ENCODE assay signal across 8 cellular contexts in the genomic region with DNA sequence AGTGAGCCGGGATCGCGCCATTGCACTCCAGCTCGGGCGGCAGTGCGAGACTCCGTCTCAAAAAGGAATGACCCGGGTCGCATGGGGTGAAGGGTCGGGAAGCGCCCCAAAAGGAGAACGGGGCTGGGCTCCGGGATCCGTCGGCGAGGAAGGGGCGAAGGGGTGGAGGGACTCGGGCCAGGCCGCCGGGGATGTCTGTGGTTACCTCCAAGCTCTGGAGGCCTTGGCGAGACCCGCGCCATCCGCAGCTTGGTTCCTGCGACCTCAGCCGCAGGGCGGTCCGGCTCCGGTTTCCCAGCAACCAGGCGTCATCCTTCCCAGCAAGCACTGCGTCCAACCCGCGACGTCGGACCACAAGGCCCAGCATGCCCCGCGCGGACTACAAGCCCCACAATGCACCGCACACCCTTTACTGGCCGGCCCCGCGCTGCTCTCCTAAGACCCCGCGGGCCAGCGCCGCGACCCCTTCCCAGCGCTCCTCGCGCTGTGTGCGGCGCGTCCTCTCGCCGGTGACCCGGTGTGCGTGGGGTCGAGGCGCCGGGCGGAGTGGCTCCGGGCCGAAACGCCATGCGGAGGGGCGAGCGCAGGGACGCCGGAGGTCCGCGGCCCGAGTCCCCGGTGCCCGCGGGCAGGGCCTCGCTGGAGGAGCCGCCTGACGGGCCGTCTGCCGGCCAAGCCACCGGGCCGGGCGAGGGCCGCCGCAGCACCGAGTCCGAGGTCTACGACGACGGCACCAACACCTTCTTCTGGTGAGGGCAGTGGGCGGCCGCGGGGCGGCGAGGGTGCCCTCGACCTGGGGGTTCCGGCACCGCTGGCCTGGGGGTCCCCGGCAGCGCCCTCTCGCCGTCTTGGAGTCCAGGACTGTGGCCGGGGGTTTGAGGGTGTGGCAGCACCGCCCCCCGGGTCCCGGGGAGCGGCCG. TPM values are rescaled to one million over a fixed set of nuclear protein-coding genes. Genes with fewer than 3 reads are reported as not detected.
DNase-seq lines count a peak whose midpoint lies in the region; TF ChIP-seq lines count a peak whose summit lies in the region.

A gene (plus strand): TSS at position 391 of the 920 bp plus-strand sequence. CDS start 177 bp downstream, at position 568.

- peaks cover 5% of the 10 kb centered on the region; the same call in 1 of the 2 replicates for H3K27me3 Mint-ChIP-seq in H9 (ENCODE audit: low read depth)
- peaks cover 5% of the 10 kb centered on the region for H3K27me3 Mint-ChIP-seq in neural progenitor cell (ENCODE audit: insufficient read depth, low read depth)

- peaks cover 0 to 2% of the 10 kb centered on the region in 2 experiments; a peak in 2 of 5 replicates for H3K9me3 Mint-ChIP-seq in H9
- no peaks in the 10 kb centered on the region for H3K9me3 Mint-ChIP-seq in neural progenitor cell

- H3K9ac ChIP-seq in H9 (ENCODE audit: extremely low read depth, insufficient read length, low read length) = peak within 1 kb of the TSS; percentile 1
- H3K9ac ChIP-seq in neural progenitor cell = peak within 1 kb of the TSS; percentile 35

- H3K14ac ChIP-seq in H9 (ENCODE audit: insufficient read depth, low read length) = peak within 1 kb of the TSS; percentile 33; the same call in 1 of the 2 replicates

- H3K4me1 Mint-ChIP-seq in H9 (peaks cover 21 to 23% of the 10 kb centered on the region in 2 experiments), neural progenitor cell (peaks cover 17% of the 10 kb centered on the region)

- H3K27ac Mint-ChIP-seq in H9 = peak within 1 kb of the TSS; percentile 92 to 98 (median 96); a peak in 6 of 7 replicates
- H3K27ac Mint-ChIP-seq in neural progenitor cell = peak within 1 kb of the TSS; percentile 76

- no peak within 1 kb of the TSS for H2BK120ac ChIP-seq in H9 (ENCODE audit: low read depth, low read length, poor library complexity, severe bottlenecking)

- H3K27me3 ChIP-seq in H9 (ENCODE audit: insufficient read depth, low read length) (no peaks in the 10 kb centered on the region), MG63 (no peaks in the 10 kb centered on the region), neural progenitor cell (no peaks in the 10 kb centered on the region)

- no peaks in the 10 kb centered on the region for H3K9me3 ChIP-seq in H9 (ENCODE audit: control insufficient read depth, low read depth, low read length)
- H3K9me3 ChIP-seq in MG63 = no peaks in the 10 kb centered on the region
- H3K9me3 ChIP-seq in neural progenitor cell (ENCODE audit: low read depth) = no peaks in the 10 kb centered on the region

- H3K4me3 ChIP-seq in MG63 (peak within 1 kb of the TSS; percentile 96), foreskin fibroblast (ENCODE audit: low read depth in 1 of 2, low read length in 2 of 2) (peak within 1 kb of the TSS; percentile 70 to 81), neural progenitor cell (peak within 1 kb of the TSS; percentile 69)

- H3K4me2 ChIP-seq in H9 (ENCODE audit: insufficient read depth, insufficient read length, low read length) (peak within 1 kb of the TSS; percentile 59), neural progenitor cell (peak within 1 kb of the TSS; percentile 92)

- H2BK5ac ChIP-seq in H9 (ENCODE audit: insufficient read length, low read length) = no peak within 1 kb of the TSS

- H3K4ac ChIP-seq in H9 (ENCODE audit: low read depth, low read length) = no peak within 1 kb of the TSS

- no peak within 1 kb of the TSS for H3K18ac ChIP-seq in H9 (ENCODE audit: insufficient read length, low read depth, low read length)

- H4K20me1 ChIP-seq in H9 (ENCODE audit: control insufficient read depth, insufficient read depth, insufficient read length) = no peaks in the 10 kb centered on the region
- H4K20me1 ChIP-seq in neural progenitor cell (ENCODE audit: low read depth) = peaks cover 26% of the 10 kb centered on the region

- H3K23ac ChIP-seq in H9 (ENCODE audit: insufficient read length, low read depth, low read length) = no peak within 1 kb of the TSS

- peaks cover 7% of the 10 kb centered on the region for H3K79me1 ChIP-seq in H9 (ENCODE audit: insufficient read depth, low read depth, low read length, poor library complexity, severe bottlenecking)

- no peak within 1 kb of the TSS for H3K56ac ChIP-seq in H9 (ENCODE audit: insufficient read length, low read depth, low read length)

- peaks cover 33% of the 10 kb centered on the region for H3F3A ChIP-seq in neural progenitor cell (ENCODE audit: low read depth)

- H4K91ac ChIP-seq in H9 (ENCODE audit: insufficient read length, low read depth, low read length) = no peak within 1 kb of the TSS

- H4K5ac ChIP-seq in H9 (ENCODE audit: insufficient read length, low read depth, low read length) = no peak within 1 kb of the TSS

- no peak for TF ChIP-seq CTCF in H9 (conservative IDR thresholded peaks at IDR 0.05)
- no peak for TF ChIP-seq CTCF in foreskin fibroblast (IDR thresholded peaks at IDR 0.05; ENCODE audit: low read depth, low read length)
- no peak for TF ChIP-seq CTCF in neural progenitor cell (IDR thresholded peaks at IDR 0.05)

- peaks cover 36% of the 10 kb centered on the region for H3K36me3 ChIP-seq in MG63
- no peaks in the 10 kb centered on the region for H3K36me3 ChIP-seq in neural progenitor cell

- no CpG with 5 or more reads among the region's 108 CpGs for WGBS in H9 (ENCODE audit: extremely low coverage, insufficient read length, low lambda C conversion rate)

- DNase-seq in ELR (ENCODE audit: low read depth) = peak; percentile 97
- peak; percentile 98 for DNase-seq in H9
- peak; percentile 97 for DNase-seq in MG63
- DNase-seq in SHP77 treated with DMSO at 0.1 percent for 48 hours (lab: John Stamatoyannopoulos, UW) = peak; percentile 32
- peak; percentile 98 for DNase-seq in activated effector memory CD4-positive, alpha-beta T cell treated with anti-CD3 and anti-CD28 coated beads, Interleukin-2, amount 50 U/mL, for 16 hours
- peak; percentile 96 to 99 for DNase-seq in foreskin fibroblast
- DNase-seq in neural progenitor cell (ENCODE audit: low spot score) = peak; percentile 99
- peak; percentile 90 for DNase-seq in stromal cell of bone marrow (ENCODE audit: low read depth)

- H2BK20ac ChIP-seq in H9 (ENCODE audit: low read depth, low read length, poor library complexity, severe bottlenecking) = no peak within 1 kb of the TSS

- peak within 1 kb of the TSS; percentile 96 for H3K4me3 Mint-ChIP-seq in H9
- H3K4me3 Mint-ChIP-seq in neural progenitor cell = peak within 1 kb of the TSS; percentile 100

- H3K4me1 ChIP-seq in H9 (ENCODE audit: insufficient read depth, low read length) = no peaks in the 10 kb centered on the region
- peaks cover 4% of the 10 kb centered on the region for H3K4me1 ChIP-seq in neural progenitor cell

- peaks cover 7% of the 10 kb centered on the region for H3K23me2 ChIP-seq in H9 (ENCODE audit: insufficient read length, low read depth, low read length, poor library complexity, severe bottlenecking)

- H2AK5ac ChIP-seq in H9 (ENCODE audit: insufficient read length, low read length) = no peak within 1 kb of the TSS

- H4K8ac ChIP-seq in H9 (replicated peaks; ENCODE audit: insufficient read length, low read depth, low read length) = no peak within 1 kb of the TSS

- H2BK12ac ChIP-seq in H9 (ENCODE audit: insufficient read length, low read depth, low read length) = no peak within 1 kb of the TSS

- H2AFZ ChIP-seq in H9 (ENCODE audit: low read length) (no peak within 1 kb of the TSS), neural progenitor cell (replicated peaks) (peak within 1 kb of the TSS; percentile 60)

- H3K27ac ChIP-seq in H9 (ENCODE audit: insufficient read length, low read depth, low read length) (no peak within 1 kb of the TSS), neural progenitor cell (no peak within 1 kb of the TSS)

- no peak within 1 kb of the TSS for H2BK15ac ChIP-seq in H9 (ENCODE audit: low read depth, low read length)

- H3K36me3 Mint-ChIP-seq in H9 (ENCODE audit: insufficient read depth in 1 of 3, low read depth in 3 of 3) (peaks cover 14 to 29% (median 26%) of the 10 kb centered on the region in 3 experiments; a peak in 6 of 7 replicates), neural progenitor cell (peaks cover 11% of the 10 kb centered on the region)

- H3T11ph ChIP-seq in H9 (ENCODE audit: low read length) = no peak within 1 kb of the TSS

- H3K79me2 ChIP-seq in H9 (ENCODE audit: insufficient read depth, low read length) (peaks cover 5% of the 10 kb centered on the region; the same call in 1 of the 2 replicates), neural progenitor cell (ENCODE audit: low read depth) (peaks cover 56% of the 10 kb centered on the region)

RNA-seq across cellular contexts. Expression of the gene that starts here (rescaled TPM):
- total RNA-seq in H9 (2021) (53.4 and 55.3 TPM in 2 replicates), neural progenitor cell (ENCODE audit: low replicate concordance) (24.7 and 44.2 TPM in 2 replicates)
- total RNA-seq in MG63 (2014; rRNA removed; shearing (Covaris generic); ENCODE audit: low replicate concordance) = 30.2 and 43.3 TPM in 2 replicates

Comparison
In these comparisons a context has a peak if more than half of its experiments do, and no peak if none do; other contexts are left out.
1. DNase-seq: peak in every context shown above with its lines; median percentile 99 in neural progenitor cell; 98 in H9; 98 in activated effector memory CD4-positive, alpha-beta T cell treated with anti-CD3 and anti-CD28 coated beads, Interleukin-2, amount 50 U/mL, for 16 hours; 98 in foreskin fibroblast; 97 in ELR; 97 in MG63; 90 in stromal cell of bone marrow; 32 in SHP77 treated with DMSO at 0.1 percent for 48 hours.